Comparison of ENCODE assay signal across 31 cellular contexts in genomic region chr17:15969463-15969862, GRCh38.
"Had no signal": no experiment of that assay in that cellular context is flagged by ENCODE, and none has a peak within 500 bp of the region (broad histone marks: within the 10 kb centered on the region; RNA-seq: fewer than 3 reads in every experiment).

No MANE protein-coding gene starts in this region.

- H3K4me3 ChIP-seq: adrenal gland, body of pancreas, breast epithelium had no signal

- H3K36me3 ChIP-seq: adrenal gland, brain microvascular endothelial cell, breast epithelium had no signal

- ATAC-seq: activated CD4-positive, alpha-beta T cell treated with anti-CD3 and anti-CD28 coated beads for 36 hours; activated CD4-positive, CD25-positive, alpha-beta regulatory T cell treated with anti-CD3 and anti-CD28 coated beads, Interleukin-2, amount 50 U/mL, for 24 hours; activated CD8-positive, alpha-beta T cell treated with anti-CD3 and anti-CD28 coated beads for 36 hours; activated naive CD4-positive, alpha-beta T cell treated with anti-CD3 and anti-CD28 coated beads, Interleukin-2, amount 50 U/mL, for 72 hours; body of pancreas had no signal

- H3K27me3 ChIP-seq: adrenal gland, body of pancreas, brain microvascular endothelial cell, breast epithelium had no signal

- H3K4me1 ChIP-seq: adrenal gland had no signal

- H3K36me3 Mint-ChIP-seq: activated naive CD4-positive, alpha-beta T cell treated with anti-CD3 and anti-CD28 coated beads, Interleukin-2, amount 50 U/mL, for 72 hours; activated naive CD8-positive, alpha-beta T cell treated with anti-CD3 and anti-CD28 coated beads for 36 hours had no signal

- H3K27me3 Mint-ChIP-seq: activated naive CD8-positive, alpha-beta T cell treated with anti-CD3 and anti-CD28 coated beads for 36 hours had no signal

- H3K9me3 Mint-ChIP-seq: activated CD4-positive, alpha-beta T cell treated with anti-CD3 and anti-CD28 coated beads, Interleukin-2, amount 10 ng/mL, durations not matched to agents 7 days and 5 days; activated CD8-positive, alpha-beta T cell treated with anti-CD3 and anti-CD28 coated beads for 36 hours; activated naive CD4-positive, alpha-beta T cell treated with anti-CD3 and anti-CD28 coated beads for 36 hours; activated naive CD4-positive, alpha-beta T cell treated with anti-CD3 and anti-CD28 coated beads, Interleukin-2, amount 50 U/mL, for 72 hours; activated naive CD8-positive, alpha-beta T cell treated with anti-CD3 and anti-CD28 coated beads for 36 hours; activated T-cell treated with anti-CD3 and anti-CD28 coated beads, Interleukin-2, amount 50 U/mL, for 24 hours; activated T-helper 2 cell treated with anti-CD3 and anti-CD28 coated beads, Interferon-gamma antibody, Interleukin-2, Interleukin-4, amounts not matched to agents 10 μg/mL and 5 μg/mL and 100 μg/mL, durations not matched to agents 14 hours and 24 hours and 36 hours; T-helper 1 cell treated with Interleukin-12 subunit alpha and Interleukin-12 subunit beta and Interleukin-4 antibody, amounts not matched to agents 30 μg/mL and 1 μg/mL, for 36 hours; T-helper 2 cell treated with Interferon-gamma antibody and Interleukin-4, amounts not matched to agents 5 μg/mL and 100 μg/mL, for 36 hours had no signal

- H3K4me3 Mint-ChIP-seq: activated CD4-positive, alpha-beta T cell treated with anti-CD3 and anti-CD28 coated beads for 36 hours; activated CD4-positive, alpha-beta T cell treated with anti-CD3 and anti-CD28 coated beads, Interleukin-2, amount 10 ng/mL, durations not matched to agents 7 days and 5 days; activated CD8-positive, alpha-beta T cell treated with anti-CD3 and anti-CD28 coated beads for 36 hours; activated naive CD4-positive, alpha-beta T cell treated with anti-CD3 and anti-CD28 coated beads for 36 hours; activated naive CD8-positive, alpha-beta T cell treated with anti-CD3 and anti-CD28 coated beads for 36 hours; activated T-cell treated with anti-CD3 and anti-CD28 coated beads, Interleukin-2, amount 50 U/mL, for 24 hours; T-helper 1 cell treated with Interleukin-12 subunit alpha and Interleukin-12 subunit beta and Interleukin-4 antibody, amounts not matched to agents 30 μg/mL and 1 μg/mL, for 36 hours; T-helper 2 cell treated with Interferon-gamma antibody and Interleukin-4, amounts not matched to agents 5 μg/mL and 100 μg/mL, for 36 hours had no signal

- H3K27ac Mint-ChIP-seq: activated CD4-positive, alpha-beta T cell treated with anti-CD3 and anti-CD28 coated beads for 36 hours; activated CD4-positive, alpha-beta T cell treated with anti-CD3 and anti-CD28 coated beads, Interleukin-2, amount 10 ng/mL, durations not matched to agents 7 days and 5 days; activated CD8-positive, alpha-beta T cell treated with anti-CD3 and anti-CD28 coated beads for 36 hours; activated naive CD4-positive, alpha-beta T cell treated with anti-CD3 and anti-CD28 coated beads for 36 hours; activated naive CD4-positive, alpha-beta T cell treated with anti-CD3 and anti-CD28 coated beads, Interleukin-2, amount 50 U/mL, for 72 hours; activated naive CD8-positive, alpha-beta T cell treated with anti-CD3 and anti-CD28 coated beads for 36 hours; activated T-cell treated with anti-CD3 and anti-CD28 coated beads, Interleukin-2, amount 50 U/mL, for 24 hours; activated T-helper 2 cell treated with anti-CD3 and anti-CD28 coated beads, Interferon-gamma antibody, Interleukin-2, Interleukin-4, amounts not matched to agents 10 μg/mL and 5 μg/mL and 100 μg/mL, durations not matched to agents 14 hours and 24 hours and 36 hours; T-helper 1 cell treated with Interleukin-12 subunit alpha and Interleukin-12 subunit beta and Interleukin-4 antibody, amounts not matched to agents 30 μg/mL and 1 μg/mL, for 36 hours; T-helper 2 cell treated with Interferon-gamma antibody and Interleukin-4, amounts not matched to agents 5 μg/mL and 100 μg/mL, for 36 hours had no signal

- H3K9me3 ChIP-seq: adrenal gland, body of pancreas, breast epithelium had no signal

- DNase-seq: activated CD4-positive, alpha-beta T cell treated with anti-CD3 and anti-CD28 coated beads for 1 hour; activated CD4-positive, alpha-beta T cell treated with anti-CD3 and anti-CD28 coated beads for 36 hours; activated CD4-positive, alpha-beta T cell treated with anti-CD3 and anti-CD28 coated beads for 48 hours; activated CD4-positive, alpha-beta T cell treated with anti-CD3 and anti-CD28 coated beads, Interleukin-2, amount 10 ng/mL, durations not matched to agents 7 days and 5 days; activated CD4-positive, alpha-beta T cell treated with anti-CD3 and anti-CD28 coated beads, Interleukin-2, amount 50 U/mL, for 48 hours; activated CD4-positive, CD25-positive, alpha-beta regulatory T cell; activated CD8-positive, alpha-beta memory T cell treated with anti-CD3 and anti-CD28 coated beads, Interleukin-2, amount 50 U/mL, for 48 hours; activated CD8-positive, alpha-beta T cell treated with anti-CD3 and anti-CD28 coated beads for 36 hours; activated effector memory CD4-positive, alpha-beta T cell treated with Interleukin-2 at 50 U/mL for 16 hours; activated gamma-delta T cell; activated naive CD4-positive, alpha-beta T cell treated with anti-CD3 and anti-CD28 coated beads for 36 hours; activated naive CD4-positive, alpha-beta T cell treated with anti-CD3 and anti-CD28 coated beads, Interleukin-2, amount 50 U/mL, for 16 hours; activated naive CD8-positive, alpha-beta T cell treated with anti-CD3 and anti-CD28 coated beads for 36 hours; activated T-cell treated with anti-CD3 and anti-CD28 coated beads, Interleukin-2, amount 50 U/mL, for 24 hours; activated T-cell treated with anti-CD3 and anti-CD28 coated beads, Interleukin-2, amount 50 U/mL, for 48 hours; amniotic stem cell; aorta; body of pancreas; brain microvascular endothelial cell; central memory CD4-positive, alpha-beta T cell; T-helper 1 cell; T-helper 2 cell; T-helper 9 cell had no signal

- H3K27ac ChIP-seq: adrenal gland, body of pancreas, brain microvascular endothelial cell, breast epithelium, VCaP had no signal
